In genomic region chr9:86354048-86354881, GRCh38 we compare ENCODE assay signal across 8 cellular contexts. TPM values are rescaled to one million over a fixed set of nuclear protein-coding genes. Genes with fewer than 3 reads are reported as not detected.
DNase-seq lines count a peak whose midpoint lies in the region; ATAC-seq and TF ChIP-seq lines count a peak whose summit lies in the region.

TUT7 (minus strand) TSS chr9:86354410; CDS start chr9:86353199, 1,211 bp downstream.

- H3K9me3 ChIP-seq in upper lobe of left lung: no peaks in the 10 kb centered on the region

- TF ChIP-seq POLR2A in GM15510 (IDR thresholded peaks at IDR 0.05; ENCODE audit: borderline replicate concordance, extremely low read depth, insufficient read length) (peak; percentile 77), upper lobe of left lung (IDR thresholded peaks at IDR 0.05) (peak; percentile 35 to 93 (median 75))

- peaks cover 0 to 26% (median 0%) of the 10 kb centered on the region in 4 donors for H3K36me3 ChIP-seq in upper lobe of left lung

- peak within 1 kb of the TSS; percentile 92 to 99 (median 95) for H3K27ac ChIP-seq in upper lobe of left lung

- H3K27me3 ChIP-seq in upper lobe of left lung: no peaks in the 10 kb centered on the region

- peak within 1 kb of the TSS; percentile 58 to 93 (median 78) for H3K4me3 ChIP-seq in upper lobe of left lung

- WGBS in upper lobe of left lung, 2 donors: 0 to 1% methylated on average over 24 to 56 of the region's 85 CpGs

- peaks cover 35 to 49% (median 39%) of the 10 kb centered on the region in 4 donors for H3K4me1 ChIP-seq in upper lobe of left lung

- peak; percentile 76 for ATAC-seq in HG02870 (IDR thresholded peaks at IDR 0.05; ENCODE audit: unreplicated experiment)
- peak; percentile 98 for ATAC-seq in left cardiac atrium
- ATAC-seq in upper lobe of left lung (ENCODE audit: low FRiP score in 2 of 2): peak; percentile 99

- TF ChIP-seq EP300 in upper lobe of left lung (IDR thresholded peaks at IDR 0.05): peak in 1 of 4 donors; percentile 47

- intact Hi-C loops in T-helper 1 cell treated with Interleukin-12 subunit alpha and Interleukin-12 subunit beta and Interleukin-4 antibody, amounts not matched to agents 30 ng/mL and 1 ng/mL, for 36 hours (cut with micrococcal nuclease): loop anchor here (1.0 to 2.0 kb wide), 4 partner anchors 72 to 613 kb away; partner anchors contain the start of genes AGTPBP1, GAS1 and ISCA1
- intact Hi-C loops in left cardiac atrium (cut with DNase I) (no loop called here), posterior vena cava (cut with DNase I) (no loop called here)

- DNase-seq in NCI-H146 (lab: John Stamatoyannopoulos, UW) (peak; percentile 90), amniotic epithelial cell (ENCODE audit: low read depth) (peak; percentile 94), left cardiac atrium (peak; percentile 97), posterior vena cava (ENCODE audit: low spot score) (peak; percentile 99), upper lobe of left lung (peak; percentile 96 to 100)

- TF ChIP-seq CTCF in upper lobe of left lung (IDR thresholded peaks at IDR 0.05): peak in 2 of 6 experiments; percentile 23 to 24

RNA-seq across cellular contexts. Expression of gene TUT7, which starts in this region (rescaled TPM):
- 45.1 and 49.3 TPM in 2 replicates for total RNA-seq in T-helper 1 cell treated with Interleukin-12 subunit alpha and Interleukin-12 subunit beta and Interleukin-4 antibody, amounts not matched to agents 30 ng/mL and 1 ng/mL, for 36 hours
- total RNA-seq in left cardiac atrium (10 to 100 TPM; 13.0 to 14.3 TPM), posterior vena cava (10 to 100 TPM; 22.6 to 23.3 TPM), upper lobe of left lung (100 to 1,000 TPM in 1 of 6 donors, 10 to 100 TPM in 5; 28.6 to 159 (median 47.3) TPM)

Comparison
In these comparisons a context has a peak if more than half of its experiments do, and no peak if none do; other contexts are left out.
1. Peak in every context shown above with its lines: DNase-seq, ATAC-seq, H3K4me3 ChIP-seq and H3K27ac ChIP-seq.